21 cellular contexts compared by ENCODE assay signal in genomic region chr13:38590230-38590629, GRCh38.
"Had no signal": no experiment of that assay in that cellular context is flagged by ENCODE, and none has a peak within 500 bp of the region (broad histone marks: within the 10 kb centered on the region; RNA-seq: fewer than 3 reads in every experiment).

No MANE protein-coding gene starts in this region.

- ATAC-seq: naive thymus-derived CD8-positive, alpha-beta T cell; sciatic nerve; stimulated activated naive CD8-positive, alpha-beta T cell treated with anti-CD3 and anti-CD28 coated beads, Interleukin-15, amount 100 ng/mL, for 72 hours had no signal

- H3K4me1 ChIP-seq: esophagus squamous epithelium, prostate gland, right atrium auricular region, suprapubic skin, transverse colon had no signal

- H3K27ac ChIP-seq: coronary artery, esophagus squamous epithelium, prostate gland, right atrium auricular region, suprapubic skin, transverse colon had no signal

- H3K4me3 ChIP-seq: coronary artery, esophagus squamous epithelium, prostate gland, right atrium auricular region, smooth muscle cell, suprapubic skin, transverse colon had no signal

- DNase-seq: dermis blood vessel endothelial cell; effector memory CD4-positive, alpha-beta T cell; erythroblast; esophagus squamous epithelium; head of caudate nucleus; naive thymus-derived CD8-positive, alpha-beta T cell; nephron progenitor cell; nucleus accumbens; stimulated activated CD4-positive, alpha-beta T cell treated with anti-CD3 and anti-CD28 coated beads, Interleukin-12 subunit alpha, Interleukin-12 subunit beta, amount 100 ng/mL, for 4 hours; stimulated activated CD4-positive, alpha-beta T cell treated with anti-CD3 and anti-CD28 coated beads, Interleukin-1b, Interleukin-23, amount 100 ng/mL, for 48 hours; stimulated activated CD4-positive, alpha-beta T cell treated with anti-CD3 and anti-CD28 coated beads, Interleukin-4, amount 100 ng/mL, for 1 hour; stimulated activated CD8-positive, alpha-beta memory T cell treated with anti-CD3 and anti-CD28 coated beads, Interleukin-4, amount 100 ng/mL, for 48 hours; stimulated activated naive CD4-positive, alpha-beta T cell; stimulated activated naive CD8-positive, alpha-beta T cell treated with anti-CD3 and anti-CD28 coated beads, Interleukin-15, amount 100 ng/mL, for 72 hours; transverse colon had no signal

- H3K27me3 ChIP-seq: esophagus squamous epithelium, right atrium auricular region, suprapubic skin, transverse colon had no signal

- H3K9me3 ChIP-seq: esophagus squamous epithelium, prostate gland, right atrium auricular region, suprapubic skin, transverse colon had no signal

- H3K36me3 ChIP-seq: esophagus squamous epithelium, prostate gland, right atrium auricular region, suprapubic skin, transverse colon had no signal
